1 cellular context compared by ENCODE assay signal in the genomic region with DNA sequence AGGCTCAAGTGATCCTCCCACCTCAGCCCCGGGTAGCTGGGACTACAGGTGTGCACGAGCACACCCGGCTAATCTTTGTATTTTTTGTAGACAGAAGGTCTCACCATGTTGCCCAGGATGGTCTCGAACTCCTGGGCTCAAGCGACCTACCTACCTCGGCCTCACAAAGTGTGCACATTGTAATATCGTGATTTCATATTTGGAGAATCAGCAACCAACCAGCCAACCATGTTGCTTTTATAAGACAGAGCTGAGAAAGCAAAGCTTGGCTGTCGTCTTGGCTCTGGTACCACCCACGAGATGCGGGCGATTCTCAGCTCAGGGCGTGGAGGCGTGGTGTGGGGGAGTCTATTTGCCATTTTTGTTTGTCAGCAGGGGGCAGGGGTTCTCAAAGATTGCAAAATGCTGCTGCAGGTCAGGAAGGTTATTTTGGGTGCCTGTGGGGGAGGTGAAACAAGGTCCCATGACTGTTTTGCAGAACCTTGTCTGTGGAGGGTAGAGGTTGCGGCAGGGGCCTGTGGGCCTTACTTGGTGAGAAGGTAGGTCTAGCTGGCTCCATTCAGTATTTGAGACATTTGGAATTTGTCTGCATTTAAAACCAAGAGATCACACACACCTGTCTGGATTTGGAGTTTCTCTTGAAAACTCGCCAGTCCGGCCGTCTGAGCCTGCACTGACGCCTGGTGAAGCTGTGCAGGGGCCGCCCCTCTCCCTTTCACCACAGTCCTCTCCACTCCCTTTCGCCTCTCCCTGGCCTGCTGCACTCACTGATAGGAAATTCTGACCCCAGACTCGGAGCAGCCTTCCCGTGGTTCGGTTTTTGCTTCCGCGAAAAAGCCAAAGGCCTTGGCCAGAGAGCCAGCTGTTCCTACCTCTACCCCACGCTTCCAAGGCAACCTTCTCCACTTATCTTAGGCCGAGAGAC.
TF ChIP-seq lines count a peak whose summit lies in the region.

No MANE protein-coding gene starts in this region.

TF ChIP-seq in HepG2, 621 proteins besides CTCF, POLR2A, EP300 and RAD21 (continued from another document and continues in another):
- peak; percentile 72; the same call in 1 of the 2 replicates for TF ChIP-seq ZNF281 (CRISPR knock-in tag; IDR thresholded peaks at IDR 0.05; ENCODE audit: borderline replicate concordance)
- TF ChIP-seq SUZ12 (IDR thresholded peaks at IDR 0.05; ENCODE audit: low read depth, low read length): no peak
- no peak for TF ChIP-seq ZNF484 (CRISPR knock-in tag; IDR thresholded peaks at IDR 0.05; ENCODE audit: borderline replicate concordance, low read depth)
- no peak for TF ChIP-seq CBX1 (IDR thresholded peaks at IDR 0.05; ENCODE audit: low read depth)
- TF ChIP-seq, protein P1, sequence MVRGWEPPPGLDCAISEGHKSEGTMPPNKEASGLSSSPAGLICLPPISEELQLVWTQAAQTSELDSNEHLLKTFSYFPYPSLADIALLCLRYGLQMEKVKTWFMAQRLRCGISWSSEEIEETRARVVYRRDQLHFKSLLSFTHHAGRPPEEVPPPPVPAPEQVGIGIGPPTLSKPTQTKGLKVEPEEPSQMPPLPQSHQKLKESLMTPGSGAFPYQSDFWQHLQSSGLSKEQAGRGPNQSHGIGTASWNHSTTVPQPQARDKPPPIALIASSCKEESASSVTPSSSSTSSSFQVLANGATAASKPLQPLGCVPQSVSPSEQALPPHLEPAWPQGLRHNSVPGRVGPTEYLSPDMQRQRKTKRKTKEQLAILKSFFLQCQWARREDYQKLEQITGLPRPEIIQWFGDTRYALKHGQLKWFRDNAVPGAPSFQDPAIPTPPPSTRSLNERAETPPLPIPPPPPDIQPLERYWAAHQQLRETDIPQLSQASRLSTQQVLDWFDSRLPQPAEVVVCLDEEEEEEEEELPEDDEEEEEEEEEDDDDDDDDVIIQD (CRISPR knock-in tag; IDR thresholded peaks at IDR 0.05; ENCODE audit: low read depth): no peak
- no peak for TF ChIP-seq ZNF569 (CRISPR knock-in tag; IDR thresholded peaks at IDR 0.05; ENCODE audit: borderline replicate concordance)
- TF ChIP-seq HCFC1 (IDR thresholded peaks at IDR 0.05; ENCODE audit: low read depth, low read length): no peak
- no peak for TF ChIP-seq CBX2 (IDR thresholded peaks at IDR 0.05; ENCODE audit: low read depth, low read length)
- TF ChIP-seq CBX2 (CRISPR knock-in tag; IDR thresholded peaks at IDR 0.05; ENCODE audit: low read depth): no peak
- no peak for TF ChIP-seq ZNF292 (CRISPR knock-in tag; IDR thresholded peaks at IDR 0.05; ENCODE audit: borderline replicate concordance, low read depth)
- TF ChIP-seq NR2F1 (CRISPR knock-in tag; IDR thresholded peaks at IDR 0.05): 0 out of 4 replicates have a peak, but pooled peaks of 1 of the 2 experiments have one; percentile 27
- peak; percentile 69 for TF ChIP-seq AKAP8 (CRISPR knock-in tag; IDR thresholded peaks at IDR 0.05)
- TF ChIP-seq ETV6 (CRISPR knock-in tag; conservative IDR thresholded peaks at IDR 0.05): no peak
- no peak for TF ChIP-seq EZH2 (conservative IDR thresholded peaks at IDR 0.05; ENCODE audit: low read depth, low read length)
- TF ChIP-seq ATM (IDR thresholded peaks at IDR 0.05; ENCODE audit: borderline replicate concordance): no peak
- TF ChIP-seq, protein P2, sequence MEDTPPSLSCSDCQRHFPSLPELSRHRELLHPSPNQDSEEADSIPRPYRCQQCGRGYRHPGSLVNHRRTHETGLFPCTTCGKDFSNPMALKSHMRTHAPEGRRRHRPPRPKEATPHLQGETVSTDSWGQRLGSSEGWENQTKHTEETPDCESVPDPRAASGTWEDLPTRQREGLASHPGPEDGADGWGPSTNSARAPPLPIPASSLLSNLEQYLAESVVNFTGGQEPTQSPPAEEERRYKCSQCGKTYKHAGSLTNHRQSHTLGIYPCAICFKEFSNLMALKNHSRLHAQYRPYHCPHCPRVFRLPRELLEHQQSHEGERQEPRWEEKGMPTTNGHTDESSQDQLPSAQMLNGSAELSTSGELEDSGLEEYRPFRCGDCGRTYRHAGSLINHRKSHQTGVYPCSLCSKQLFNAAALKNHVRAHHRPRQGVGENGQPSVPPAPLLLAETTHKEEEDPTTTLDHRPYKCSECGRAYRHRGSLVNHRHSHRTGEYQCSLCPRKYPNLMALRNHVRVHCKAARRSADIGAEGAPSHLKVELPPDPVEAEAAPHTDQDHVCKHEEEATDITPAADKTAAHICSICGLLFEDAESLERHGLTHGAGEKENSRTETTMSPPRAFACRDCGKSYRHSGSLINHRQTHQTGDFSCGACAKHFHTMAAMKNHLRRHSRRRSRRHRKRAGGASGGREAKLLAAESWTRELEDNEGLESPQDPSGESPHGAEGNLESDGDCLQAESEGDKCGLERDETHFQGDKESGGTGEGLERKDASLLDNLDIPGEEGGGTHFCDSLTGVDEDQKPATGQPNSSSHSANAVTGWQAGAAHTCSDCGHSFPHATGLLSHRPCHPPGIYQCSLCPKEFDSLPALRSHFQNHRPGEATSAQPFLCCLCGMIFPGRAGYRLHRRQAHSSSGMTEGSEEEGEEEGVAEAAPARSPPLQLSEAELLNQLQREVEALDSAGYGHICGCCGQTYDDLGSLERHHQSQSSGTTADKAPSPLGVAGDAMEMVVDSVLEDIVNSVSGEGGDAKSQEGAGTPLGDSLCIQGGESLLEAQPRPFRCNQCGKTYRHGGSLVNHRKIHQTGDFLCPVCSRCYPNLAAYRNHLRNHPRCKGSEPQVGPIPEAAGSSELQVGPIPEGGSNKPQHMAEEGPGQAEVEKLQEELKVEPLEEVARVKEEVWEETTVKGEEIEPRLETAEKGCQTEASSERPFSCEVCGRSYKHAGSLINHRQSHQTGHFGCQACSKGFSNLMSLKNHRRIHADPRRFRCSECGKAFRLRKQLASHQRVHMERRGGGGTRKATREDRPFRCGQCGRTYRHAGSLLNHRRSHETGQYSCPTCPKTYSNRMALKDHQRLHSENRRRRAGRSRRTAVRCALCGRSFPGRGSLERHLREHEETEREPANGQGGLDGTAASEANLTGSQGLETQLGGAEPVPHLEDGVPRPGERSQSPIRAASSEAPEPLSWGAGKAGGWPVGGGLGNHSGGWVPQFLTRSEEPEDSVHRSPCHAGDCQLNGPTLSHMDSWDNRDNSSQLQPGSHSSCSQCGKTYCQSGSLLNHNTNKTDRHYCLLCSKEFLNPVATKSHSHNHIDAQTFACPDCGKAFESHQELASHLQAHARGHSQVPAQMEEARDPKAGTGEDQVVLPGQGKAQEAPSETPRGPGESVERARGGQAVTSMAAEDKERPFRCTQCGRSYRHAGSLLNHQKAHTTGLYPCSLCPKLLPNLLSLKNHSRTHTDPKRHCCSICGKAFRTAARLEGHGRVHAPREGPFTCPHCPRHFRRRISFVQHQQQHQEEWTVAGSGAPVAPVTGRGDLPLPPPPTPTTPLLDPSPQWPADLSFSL (CRISPR knock-in tag; IDR thresholded peaks at IDR 0.05): no peak
- TF ChIP-seq, protein P3, sequence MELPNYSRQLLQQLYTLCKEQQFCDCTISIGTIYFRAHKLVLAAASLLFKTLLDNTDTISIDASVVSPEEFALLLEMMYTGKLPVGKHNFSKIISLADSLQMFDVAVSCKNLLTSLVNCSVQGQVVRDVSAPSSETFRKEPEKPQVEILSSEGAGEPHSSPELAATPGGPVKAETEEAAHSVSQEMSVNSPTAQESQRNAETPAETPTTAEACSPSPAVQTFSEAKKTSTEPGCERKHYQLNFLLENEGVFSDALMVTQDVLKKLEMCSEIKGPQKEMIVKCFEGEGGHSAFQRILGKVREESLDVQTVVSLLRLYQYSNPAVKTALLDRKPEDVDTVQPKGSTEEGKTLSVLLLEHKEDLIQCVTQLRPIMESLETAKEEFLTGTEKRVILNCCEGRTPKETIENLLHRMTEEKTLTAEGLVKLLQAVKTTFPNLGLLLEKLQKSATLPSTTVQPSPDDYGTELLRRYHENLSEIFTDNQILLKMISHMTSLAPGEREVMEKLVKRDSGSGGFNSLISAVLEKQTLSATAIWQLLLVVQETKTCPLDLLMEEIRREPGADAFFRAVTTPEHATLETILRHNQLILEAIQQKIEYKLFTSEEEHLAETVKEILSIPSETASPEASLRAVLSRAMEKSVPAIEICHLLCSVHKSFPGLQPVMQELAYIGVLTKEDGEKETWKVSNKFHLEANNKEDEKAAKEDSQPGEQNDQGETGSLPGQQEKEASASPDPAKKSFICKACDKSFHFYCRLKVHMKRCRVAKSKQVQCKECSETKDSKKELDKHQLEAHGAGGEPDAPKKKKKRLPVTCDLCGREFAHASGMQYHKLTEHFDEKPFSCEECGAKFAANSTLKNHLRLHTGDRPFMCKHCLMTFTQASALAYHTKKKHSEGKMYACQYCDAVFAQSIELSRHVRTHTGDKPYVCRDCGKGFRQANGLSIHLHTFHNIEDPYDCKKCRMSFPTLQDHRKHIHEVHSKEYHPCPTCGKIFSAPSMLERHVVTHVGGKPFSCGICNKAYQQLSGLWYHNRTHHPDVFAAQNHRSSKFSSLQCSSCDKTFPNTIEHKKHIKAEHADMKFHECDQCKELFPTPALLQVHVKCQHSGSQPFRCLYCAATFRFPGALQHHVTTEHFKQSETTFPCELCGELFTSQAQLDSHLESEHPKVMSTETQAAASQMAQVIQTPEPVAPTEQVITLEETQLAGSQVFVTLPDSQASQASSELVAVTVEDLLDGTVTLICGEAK (IDR thresholded peaks at IDR 0.05): no peak
- TF ChIP-seq, protein P3 (CRISPR knock-in tag; IDR thresholded peaks at IDR 0.05): no peak
- TF ChIP-seq, protein P4, sequence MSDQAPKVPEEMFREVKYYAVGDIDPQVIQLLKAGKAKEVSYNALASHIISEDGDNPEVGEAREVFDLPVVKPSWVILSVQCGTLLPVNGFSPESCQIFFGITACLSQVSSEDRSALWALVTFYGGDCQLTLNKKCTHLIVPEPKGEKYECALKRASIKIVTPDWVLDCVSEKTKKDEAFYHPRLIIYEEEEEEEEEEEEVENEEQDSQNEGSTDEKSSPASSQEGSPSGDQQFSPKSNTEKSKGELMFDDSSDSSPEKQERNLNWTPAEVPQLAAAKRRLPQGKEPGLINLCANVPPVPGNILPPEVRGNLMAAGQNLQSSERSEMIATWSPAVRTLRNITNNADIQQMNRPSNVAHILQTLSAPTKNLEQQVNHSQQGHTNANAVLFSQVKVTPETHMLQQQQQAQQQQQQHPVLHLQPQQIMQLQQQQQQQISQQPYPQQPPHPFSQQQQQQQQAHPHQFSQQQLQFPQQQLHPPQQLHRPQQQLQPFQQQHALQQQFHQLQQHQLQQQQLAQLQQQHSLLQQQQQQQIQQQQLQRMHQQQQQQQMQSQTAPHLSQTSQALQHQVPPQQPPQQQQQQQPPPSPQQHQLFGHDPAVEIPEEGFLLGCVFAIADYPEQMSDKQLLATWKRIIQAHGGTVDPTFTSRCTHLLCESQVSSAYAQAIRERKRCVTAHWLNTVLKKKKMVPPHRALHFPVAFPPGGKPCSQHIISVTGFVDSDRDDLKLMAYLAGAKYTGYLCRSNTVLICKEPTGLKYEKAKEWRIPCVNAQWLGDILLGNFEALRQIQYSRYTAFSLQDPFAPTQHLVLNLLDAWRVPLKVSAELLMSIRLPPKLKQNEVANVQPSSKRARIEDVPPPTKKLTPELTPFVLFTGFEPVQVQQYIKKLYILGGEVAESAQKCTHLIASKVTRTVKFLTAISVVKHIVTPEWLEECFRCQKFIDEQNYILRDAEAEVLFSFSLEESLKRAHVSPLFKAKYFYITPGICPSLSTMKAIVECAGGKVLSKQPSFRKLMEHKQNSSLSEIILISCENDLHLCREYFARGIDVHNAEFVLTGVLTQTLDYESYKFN (CRISPR knock-in tag; conservative IDR thresholded peaks at IDR 0.05): 0 out of 2 replicates have a peak, but pooled peaks have one; percentile 23
- no peak for TF ChIP-seq SALL2 (CRISPR knock-in tag; IDR thresholded peaks at IDR 0.05)
